Comparison of ENCODE assay signal across 1 cellular context in genomic region chr20:62183426-62184142, GRCh38.
TF ChIP-seq lines count a peak whose summit lies in the region.

No MANE protein-coding gene starts in this region.

TF ChIP-seq in IMR-90, 13 proteins besides CTCF, POLR2A, EP300 and RAD21 (continued from another document):
- TF ChIP-seq RCOR1 (IDR thresholded peaks at IDR 0.05; ENCODE audit: insufficient replicate concordance, low read length) = no peak
- TF ChIP-seq BHLHE40 (IDR thresholded peaks at IDR 0.05; ENCODE audit: low read depth, low read length) = no peak
- no peak for TF ChIP-seq RFX5 (IDR thresholded peaks at IDR 0.05; ENCODE audit: low read depth, low read length)
- TF ChIP-seq USF2 (IDR thresholded peaks at IDR 0.05; ENCODE audit: low read depth, low read length) = no peak
- TF ChIP-seq NFE2L2 (IDR thresholded peaks at IDR 0.05; ENCODE audit: low read depth, low read length) = no peak
- no peak for TF ChIP-seq CHD1 (IDR thresholded peaks at IDR 0.05; ENCODE audit: low read depth, low read length)
- TF ChIP-seq MAZ (IDR thresholded peaks at IDR 0.05; ENCODE audit: borderline replicate concordance, low read depth, low read length) = no peak
- TF ChIP-seq CEBPB (IDR thresholded peaks at IDR 0.05; ENCODE audit: low read depth, low read length) = no peak
